9 cellular contexts compared by ENCODE assay signal in the genomic region with DNA sequence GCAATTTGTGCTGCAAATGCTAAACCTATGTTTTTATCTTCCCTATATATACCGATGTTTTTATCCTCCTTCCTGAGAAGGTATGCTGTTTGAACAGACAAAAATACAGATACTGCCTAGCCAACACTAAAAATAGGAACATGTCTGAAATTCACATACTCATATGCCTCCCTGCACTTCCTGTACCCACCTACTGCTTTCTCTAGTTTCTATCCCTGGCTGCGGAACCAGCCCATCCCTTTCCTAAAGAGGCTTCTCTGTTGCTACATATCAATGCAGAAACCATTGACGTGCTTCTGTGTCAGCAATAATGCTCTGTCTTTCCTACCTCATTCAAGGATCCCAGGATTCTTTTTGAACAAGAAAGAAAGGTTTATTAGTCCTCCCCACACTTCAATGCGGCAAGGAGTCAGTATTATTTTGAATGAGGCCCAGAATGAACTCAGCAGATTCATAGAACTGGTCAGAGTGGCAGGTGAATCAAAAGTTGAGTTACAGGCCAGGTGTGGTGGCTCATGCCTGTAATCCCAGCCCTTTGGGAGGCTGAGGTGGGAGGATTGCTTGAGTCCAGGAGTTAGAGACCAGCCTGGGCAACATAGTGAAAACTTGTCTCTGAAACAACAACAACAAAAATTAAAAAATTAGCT.
DNase-seq lines count a peak whose midpoint lies in the region; ATAC-seq and TF ChIP-seq lines count a peak whose summit lies in the region.
"Had no signal": no experiment of that assay in that cellular context is flagged by ENCODE, and none has a peak within 500 bp of the region (broad histone marks: within the 10 kb centered on the region; RNA-seq: fewer than 3 reads in every experiment).

No MANE protein-coding gene starts in this region.

- CTCF ChIA-PET in RWPE1 (lab: Yijun Ruan, JAX): no interaction called here

- ATAC-seq in GM18511 (IDR thresholded peaks at IDR 0.05; ENCODE audit: unreplicated experiment): peak; percentile 93
- peak; percentile 94 for ATAC-seq in GM21447 (IDR thresholded peaks at IDR 0.05; ENCODE audit: unreplicated experiment)
- peak; percentile 95 for ATAC-seq in HG03442 (IDR thresholded peaks at IDR 0.05; ENCODE audit: unreplicated experiment)
- ATAC-seq in left ventricle myocardium superior: peak; percentile 32

- DNase-seq in left ventricle myocardium superior: no peak
- no peak for DNase-seq in C1 segment of cervical spinal cord (lab: John Stamatoyannopoulos, UW)
- no peak for DNase-seq in NCI-H2107 (lab: John Stamatoyannopoulos, UW)
- no peak for DNase-seq in COR-L47 (lab: John Stamatoyannopoulos, UW)
- DNase-seq in RWPE1 (ENCODE audit: low spot score): no peak
- DNase-seq: NCI-H510A treated with DMSO at 0.1 percent for 48 hours had no signal

- POLR2A ChIA-PET in RWPE1 (lab: Yijun Ruan, JAX; ENCODE audit: low non-redundant PET): no interaction called here

- intact Hi-C loops in left ventricle myocardium superior (cut with micrococcal nuclease): no loop called here

- no peak overlapping the region for H3K27ac ChIP-seq in RWPE1

- no peak for TF ChIP-seq CTCF in RWPE1 (conservative IDR thresholded peaks at IDR 0.05; ENCODE audit: low read depth)

Comparison
In these comparisons a context has a peak if more than half of its experiments do, and no peak if none do; other contexts are left out.
1. ATAC-seq: peak in every context shown above with its lines; median percentile 95 in HG03442; 94 in GM21447; 93 in GM18511; 32 in left ventricle myocardium superior.